ENCODE assay signal across 8 cellular contexts in the genomic region with DNA sequence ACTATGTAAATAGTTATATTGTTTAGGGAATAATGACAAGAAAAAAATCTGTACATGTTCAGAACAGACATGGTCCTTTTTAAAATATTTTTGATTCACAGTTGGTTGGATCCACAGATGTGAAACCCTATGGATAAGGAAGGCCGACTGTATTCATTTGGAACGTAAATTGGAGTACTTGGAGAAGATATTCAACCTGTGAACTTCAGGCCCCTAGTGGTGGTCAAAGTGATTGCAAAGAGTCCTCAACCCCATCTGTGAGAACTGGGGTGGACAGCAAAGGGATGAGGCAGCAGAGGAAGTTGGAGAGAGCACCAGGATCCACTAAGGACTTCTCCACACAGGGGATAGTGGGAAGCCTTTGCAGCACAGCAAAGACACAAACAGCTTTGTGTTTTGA. TPM values are rescaled to one million over a fixed set of nuclear protein-coding genes. Genes with fewer than 3 reads are reported as not detected.
DNase-seq lines count a peak whose midpoint lies in the region; ATAC-seq and TF ChIP-seq lines count a peak whose summit lies in the region.

No MANE protein-coding gene starts in this region.

- H3K9ac ChIP-seq in Loucy (ENCODE audit: low read depth, low read length, poor library complexity, severe bottlenecking) = no peak overlapping the region

- BruUV-seq in MCF 10A (replicated peaks; lab: Mats Ljungman, UMichigan) = no TSS peak

- no peak overlapping the region for H3K27ac ChIP-seq in naive thymus-derived CD4-positive, alpha-beta T cell (ENCODE audit: low read depth, low read length)
- H3K27ac ChIP-seq in vagina = no peak overlapping the region

- POLR2A ChIA-PET in activated CD8-positive, alpha-beta T cell treated with anti-CD3 and anti-CD28 coated beads for 36 hours (lab: Charles Lee) = no interaction called here
- POLR2A ChIA-PET in activated CD8-positive, alpha-beta T cell treated with anti-CD3 and anti-CD28 coated beads, Interleukin-2, amount 10 ng/mL, durations not matched to agents 7 days and 5 days (lab: Charles Lee) = no interaction called here
- POLR2A ChIA-PET in MCF 10A (lab: Yijun Ruan, JAX) = interaction anchor here (1.2 to 1.5 kb wide), 2 partner anchors 20 to 61 kb away, joined by 3 read pairs; no protein-coding TSS in a partner anchor
- POLR2A ChIA-PET in naive thymus-derived CD4-positive, alpha-beta T cell (lab: Charles Lee) = no interaction called here

- CTCF ChIA-PET in activated CD8-positive, alpha-beta T cell treated with anti-CD3 and anti-CD28 coated beads for 36 hours (lab: Charles Lee) = interaction anchor here (0.7 to 11.4 kb wide), 13 partner anchors 7 to 233 kb away, joined by 3 to 147 read pairs (median 17); no protein-coding TSS in a partner anchor
- CTCF ChIA-PET in activated CD8-positive, alpha-beta T cell treated with anti-CD3 and anti-CD28 coated beads, Interleukin-2, amount 10 ng/mL, durations not matched to agents 7 days and 5 days (lab: Charles Lee) = interaction anchor here (0.9 to 8.0 kb wide), 9 partner anchors 8 to 232 kb away, joined by 3 to 122 read pairs (median 5); no protein-coding TSS in a partner anchor
- CTCF ChIA-PET in MCF 10A (lab: Yijun Ruan, JAX) = interaction anchor here (0.5 to 10.3 kb wide), 23 partner anchors 8 to 1234 kb away, joined by 3 to 219 read pairs (median 6); no protein-coding TSS in a partner anchor
- CTCF ChIA-PET in naive thymus-derived CD4-positive, alpha-beta T cell (lab: Charles Lee) = no interaction called here

- H3K79me2 ChIP-seq in Loucy (ENCODE audit: insufficient read depth, low read length) = no peaks in the 10 kb centered on the region

- H4K20me1 ChIP-seq in Loucy (ENCODE audit: insufficient read depth, low read length, poor library complexity, severe bottlenecking) = no peaks in the 10 kb centered on the region

- no peak overlapping the region for H3K27ac Mint-ChIP-seq in activated CD8-positive, alpha-beta T cell treated with anti-CD3 and anti-CD28 coated beads for 36 hours
- no peak overlapping the region for H3K27ac Mint-ChIP-seq in activated CD8-positive, alpha-beta T cell treated with anti-CD3 and anti-CD28 coated beads, Interleukin-2, amount 10 ng/mL, durations not matched to agents 7 days and 5 days
- peak overlapping the region; percentile 29 for H3K27ac Mint-ChIP-seq in MCF 10A (ENCODE audit: low read depth, unreplicated experiment)
- no peak overlapping the region for H3K27ac Mint-ChIP-seq in naive thymus-derived CD4-positive, alpha-beta T cell
- H3K27ac Mint-ChIP-seq in activated T-helper 1 cell treated with anti-CD3 and anti-CD28 coated beads, Interleukin-12 subunit alpha, Interleukin-12 subunit beta, Interleukin-2, Interleukin-4 antibody, amounts not matched to agents 30 ng/mL and 10 ng/mL and 1 ng/mL, durations not matched to agents 14 hours and 24 hours and 36 hours = no peak overlapping the region

- peaks cover 25% of the 10 kb centered on the region for H3K27me3 Mint-ChIP-seq in activated CD8-positive, alpha-beta T cell treated with anti-CD3 and anti-CD28 coated beads for 36 hours
- peaks cover 18% of the 10 kb centered on the region for H3K27me3 Mint-ChIP-seq in activated CD8-positive, alpha-beta T cell treated with anti-CD3 and anti-CD28 coated beads, Interleukin-2, amount 10 ng/mL, durations not matched to agents 7 days and 5 days (ENCODE audit: low read depth)
- no peaks in the 10 kb centered on the region for H3K27me3 Mint-ChIP-seq in MCF 10A (ENCODE audit: insufficient read depth, unreplicated experiment)
- H3K27me3 Mint-ChIP-seq in naive thymus-derived CD4-positive, alpha-beta T cell = peaks cover 0 to 15% (median 8%) of the 10 kb centered on the region in 5 donors
- peaks cover 1% of the 10 kb centered on the region for H3K27me3 Mint-ChIP-seq in activated T-helper 1 cell treated with anti-CD3 and anti-CD28 coated beads, Interleukin-12 subunit alpha, Interleukin-12 subunit beta, Interleukin-2, Interleukin-4 antibody, amounts not matched to agents 30 ng/mL and 10 ng/mL and 1 ng/mL, durations not matched to agents 14 hours and 24 hours and 36 hours (ENCODE audit: insufficient read depth)

- H3K4me1 ChIP-seq in Loucy (ENCODE audit: insufficient read depth, low read length, poor library complexity, severe bottlenecking) = no peaks in the 10 kb centered on the region
- peaks cover 0 to 5% of the 10 kb centered on the region in 2 donors for H3K4me1 ChIP-seq in naive thymus-derived CD4-positive, alpha-beta T cell (ENCODE audit: control insufficient read depth in 2 of 2, insufficient read depth in 2 of 2, low read length in 2 of 2)
- no peaks in the 10 kb centered on the region for H3K4me1 ChIP-seq in vagina

- no peaks in the 10 kb centered on the region for H3F3A ChIP-seq in Loucy (ENCODE audit: low read depth)

- H3K9me3 ChIP-seq in Loucy (ENCODE audit: insufficient read depth, low read depth, low read length) (no peaks in the 10 kb centered on the region), vagina (no peaks in the 10 kb centered on the region)
- H3K9me3 ChIP-seq in naive thymus-derived CD4-positive, alpha-beta T cell (ENCODE audit: control insufficient read depth in 2 of 3, low read length in 3 of 3) = no peaks in the 10 kb centered on the region

- H3K4me3 ChIP-seq in Loucy (ENCODE audit: low read length, poor library complexity, severe bottlenecking) (no peak overlapping the region), vagina (no peak overlapping the region)
- no peak overlapping the region for H3K4me3 ChIP-seq in naive thymus-derived CD4-positive, alpha-beta T cell (ENCODE audit: low read length)

- peak; percentile 29 for DNase-seq in activated CD8-positive, alpha-beta T cell treated with anti-CD3 and anti-CD28 coated beads for 36 hours
- no peak for DNase-seq in activated CD8-positive, alpha-beta T cell treated with anti-CD3 and anti-CD28 coated beads, Interleukin-2, amount 10 ng/mL, durations not matched to agents 7 days and 5 days
- DNase-seq in MCF 10A (ENCODE audit: unreplicated experiment) (peak; percentile 72), vagina (ENCODE audit: extremely low spot score in 2 of 2) (no peak)
- DNase-seq in naive thymus-derived CD4-positive, alpha-beta T cell = no peak
- DNase-seq in activated T-helper 1 cell treated with anti-CD3 and anti-CD28 coated beads, Interleukin-12 subunit alpha, Interleukin-12 subunit beta, Interleukin-2, Interleukin-4 antibody, amounts not matched to agents 30 ng/mL and 10 ng/mL and 1 ng/mL, durations not matched to agents 14 hours and 24 hours and 36 hours (ENCODE audit: low spot score) = no peak
- DNase-seq in effector CD8-positive, alpha-beta T cell (lab: John Stamatoyannopoulos, UW) = no peak

- H3K4me3 Mint-ChIP-seq in activated CD8-positive, alpha-beta T cell treated with anti-CD3 and anti-CD28 coated beads for 36 hours = no peak overlapping the region
- H3K4me3 Mint-ChIP-seq in activated CD8-positive, alpha-beta T cell treated with anti-CD3 and anti-CD28 coated beads, Interleukin-2, amount 10 ng/mL, durations not matched to agents 7 days and 5 days = no peak overlapping the region
- H3K4me3 Mint-ChIP-seq in MCF 10A (ENCODE audit: unreplicated experiment) = no peak overlapping the region
- H3K4me3 Mint-ChIP-seq in naive thymus-derived CD4-positive, alpha-beta T cell = no peak overlapping the region
- no peak overlapping the region for H3K4me3 Mint-ChIP-seq in activated T-helper 1 cell treated with anti-CD3 and anti-CD28 coated beads, Interleukin-12 subunit alpha, Interleukin-12 subunit beta, Interleukin-2, Interleukin-4 antibody, amounts not matched to agents 30 ng/mL and 10 ng/mL and 1 ng/mL, durations not matched to agents 14 hours and 24 hours and 36 hours

- H3K36me3 Mint-ChIP-seq in activated CD8-positive, alpha-beta T cell treated with anti-CD3 and anti-CD28 coated beads for 36 hours (ENCODE audit: low read depth) = no peaks in the 10 kb centered on the region
- H3K36me3 Mint-ChIP-seq in activated CD8-positive, alpha-beta T cell treated with anti-CD3 and anti-CD28 coated beads, Interleukin-2, amount 10 ng/mL, durations not matched to agents 7 days and 5 days (ENCODE audit: low read depth) = no peaks in the 10 kb centered on the region
- H3K36me3 Mint-ChIP-seq in MCF 10A (ENCODE audit: insufficient read depth, unreplicated experiment) = peaks cover 6% of the 10 kb centered on the region
- H3K36me3 Mint-ChIP-seq in naive thymus-derived CD4-positive, alpha-beta T cell = no peaks in the 10 kb centered on the region
- H3K36me3 Mint-ChIP-seq in activated T-helper 1 cell treated with anti-CD3 and anti-CD28 coated beads, Interleukin-12 subunit alpha, Interleukin-12 subunit beta, Interleukin-2, Interleukin-4 antibody, amounts not matched to agents 30 ng/mL and 10 ng/mL and 1 ng/mL, durations not matched to agents 14 hours and 24 hours and 36 hours (ENCODE audit: low read depth) = peaks cover 2% of the 10 kb centered on the region

- no peak for ATAC-seq in activated CD8-positive, alpha-beta T cell treated with anti-CD3 and anti-CD28 coated beads for 36 hours
- ATAC-seq in activated CD8-positive, alpha-beta T cell treated with anti-CD3 and anti-CD28 coated beads, Interleukin-2, amount 10 ng/mL, durations not matched to agents 7 days and 5 days = no peak
- ATAC-seq in naive thymus-derived CD4-positive, alpha-beta T cell = peak; percentile 35

- no peaks in the 10 kb centered on the region for H3K36me3 ChIP-seq in Loucy (ENCODE audit: insufficient read depth, low read length)
- no peaks in the 10 kb centered on the region for H3K36me3 ChIP-seq in naive thymus-derived CD4-positive, alpha-beta T cell (ENCODE audit: control insufficient read depth in 2 of 3, insufficient read depth in 3 of 3, low read length in 3 of 3)
- no peaks in the 10 kb centered on the region for H3K36me3 ChIP-seq in vagina

- H3K27me3 ChIP-seq in Loucy (ENCODE audit: insufficient read depth, low read length, poor library complexity, severe bottlenecking) = no peaks in the 10 kb centered on the region
- no peaks in the 10 kb centered on the region for H3K27me3 ChIP-seq in naive thymus-derived CD4-positive, alpha-beta T cell (ENCODE audit: control insufficient read depth in 2 of 2, insufficient read depth in 2 of 2, low read length in 2 of 2)
- H3K27me3 ChIP-seq in vagina = no peaks in the 10 kb centered on the region

- no peak for TF ChIP-seq POLR2A in vagina (IDR thresholded peaks at IDR 0.05)

- no peaks in the 10 kb centered on the region for H3K9me3 Mint-ChIP-seq in activated CD8-positive, alpha-beta T cell treated with anti-CD3 and anti-CD28 coated beads for 36 hours
- H3K9me3 Mint-ChIP-seq in activated CD8-positive, alpha-beta T cell treated with anti-CD3 and anti-CD28 coated beads, Interleukin-2, amount 10 ng/mL, durations not matched to agents 7 days and 5 days (ENCODE audit: insufficient read depth) = no peaks in the 10 kb centered on the region
- no peaks in the 10 kb centered on the region for H3K9me3 Mint-ChIP-seq in MCF 10A (ENCODE audit: unreplicated experiment)
- peaks cover 0 to 1% (median 0%) of the 10 kb centered on the region in 11 donors for H3K9me3 Mint-ChIP-seq in naive thymus-derived CD4-positive, alpha-beta T cell
- peaks cover 2% of the 10 kb centered on the region for H3K9me3 Mint-ChIP-seq in activated T-helper 1 cell treated with anti-CD3 and anti-CD28 coated beads, Interleukin-12 subunit alpha, Interleukin-12 subunit beta, Interleukin-2, Interleukin-4 antibody, amounts not matched to agents 30 ng/mL and 10 ng/mL and 1 ng/mL, durations not matched to agents 14 hours and 24 hours and 36 hours

- TF ChIP-seq CTCF in activated CD8-positive, alpha-beta T cell treated with anti-CD3 and anti-CD28 coated beads for 36 hours (IDR thresholded peaks at IDR 0.05) = peak; percentile 52
- TF ChIP-seq CTCF in Loucy (conservative IDR thresholded peaks at IDR 0.05; ENCODE audit: low read length) = peak; percentile 72
- peak; percentile 63 for TF ChIP-seq CTCF in MCF 10A (IDR thresholded peaks at IDR 0.05; ENCODE audit: unreplicated experiment)
- peak in 1 of 3 experiments; percentile 32 for TF ChIP-seq CTCF in vagina (IDR thresholded peaks at IDR 0.05)

- H3K9me2 ChIP-seq in Loucy (replicated peaks; ENCODE audit: low read depth, low read length) = no peaks in the 10 kb centered on the region

- intact Hi-C loops in activated CD8-positive, alpha-beta T cell treated with anti-CD3 and anti-CD28 coated beads for 36 hours (cut with micrococcal nuclease) = no loop called here
- intact Hi-C loops in MCF 10A (cut with micrococcal nuclease) (loop anchor here (1.0 kb wide), 1 partner anchor 61 kb away; no protein-coding TSS in a partner anchor), vagina (cut with DNase I) (no loop called here)
- intact Hi-C loops in naive thymus-derived CD4-positive, alpha-beta T cell (cut with micrococcal nuclease) = no loop called here
- intact Hi-C loops in activated T-helper 1 cell treated with anti-CD3 and anti-CD28 coated beads, Interleukin-12 subunit alpha, Interleukin-12 subunit beta, Interleukin-2, Interleukin-4 antibody, amounts not matched to agents 30 ng/mL and 10 ng/mL and 1 ng/mL, durations not matched to agents 14 hours and 24 hours and 36 hours (cut with micrococcal nuclease) = no loop called here

- no peak overlapping the region for H3K4me2 ChIP-seq in Loucy (ENCODE audit: low read depth, low read length, poor library complexity, severe bottlenecking)

- H2AFZ ChIP-seq in Loucy (ENCODE audit: low read length) = no peak overlapping the region

- peaks cover 16% of the 10 kb centered on the region for H3K4me1 Mint-ChIP-seq in activated CD8-positive, alpha-beta T cell treated with anti-CD3 and anti-CD28 coated beads for 36 hours (ENCODE audit: low read depth)
- H3K4me1 Mint-ChIP-seq in activated CD8-positive, alpha-beta T cell treated with anti-CD3 and anti-CD28 coated beads, Interleukin-2, amount 10 ng/mL, durations not matched to agents 7 days and 5 days (ENCODE audit: low read depth) = peaks cover 9% of the 10 kb centered on the region
- H3K4me1 Mint-ChIP-seq in MCF 10A (ENCODE audit: insufficient read depth, unreplicated experiment) = peaks cover 23% of the 10 kb centered on the region
- H3K4me1 Mint-ChIP-seq in naive thymus-derived CD4-positive, alpha-beta T cell = peaks cover 0 to 16% (median 6%) of the 10 kb centered on the region in 7 donors
- peaks cover 45% of the 10 kb centered on the region for H3K4me1 Mint-ChIP-seq in activated T-helper 1 cell treated with anti-CD3 and anti-CD28 coated beads, Interleukin-12 subunit alpha, Interleukin-12 subunit beta, Interleukin-2, Interleukin-4 antibody, amounts not matched to agents 30 ng/mL and 10 ng/mL and 1 ng/mL, durations not matched to agents 14 hours and 24 hours and 36 hours (ENCODE audit: low read depth)

RNA-seq across cellular contexts. Expression of a gene that starts 6.2 kb away (rescaled TPM):
- total RNA-seq in activated CD8-positive, alpha-beta T cell treated with anti-CD3 and anti-CD28 coated beads for 36 hours = under 1 TPM in 1 of 2 experiments, not detected in 1; 0.43 TPM
- not detected for total RNA-seq in activated CD8-positive, alpha-beta T cell treated with anti-CD3 and anti-CD28 coated beads, Interleukin-2, amount 10 ng/mL, durations not matched to agents 7 days and 5 days
- total RNA-seq in MCF 10A (2022) (not detected in 2 replicates), vagina (not detected)
- under 1 TPM in 1 of 5 experiments, not detected in 4; 0.56 TPM for total RNA-seq in naive thymus-derived CD4-positive, alpha-beta T cell
- polyA plus RNA-seq in naive thymus-derived CD4-positive, alpha-beta T cell = not detected
- total RNA-seq in activated T-helper 1 cell treated with anti-CD3 and anti-CD28 coated beads, Interleukin-12 subunit alpha, Interleukin-12 subunit beta, Interleukin-2, Interleukin-4 antibody, amounts not matched to agents 30 ng/mL and 10 ng/mL and 1 ng/mL, durations not matched to agents 14 hours and 24 hours and 36 hours = 6.8 and 7.9 TPM in 2 replicates

Comparison
In these comparisons a context has a peak if more than half of its experiments do, and no peak if none do; other contexts are left out.
1. DNase-seq: peak in activated CD8-positive, alpha-beta T cell treated with anti-CD3 and anti-CD28 coated beads for 36 hours (single experiment) and MCF 10A (single experiment); none in activated CD8-positive, alpha-beta T cell treated with anti-CD3 and anti-CD28 coated beads, Interleukin-2, amount 10 ng/mL, durations not matched to agents 7 days and 5 days (single experiment), naive thymus-derived CD4-positive, alpha-beta T cell (0 of 9), activated T-helper 1 cell treated with anti-CD3 and anti-CD28 coated beads, Interleukin-12 subunit alpha, Interleukin-12 subunit beta, Interleukin-2, Interleukin-4 antibody, amounts not matched to agents 30 ng/mL and 10 ng/mL and 1 ng/mL, durations not matched to agents 14 hours and 24 hours and 36 hours (single experiment), vagina (0 of 2) and effector CD8-positive, alpha-beta T cell (single experiment).